ENCODE assay signal across 8 cellular contexts in genomic region chr15:28831897-28832587, GRCh38. TPM values are rescaled to one million over a fixed set of nuclear protein-coding genes. Genes with fewer than 3 reads are reported as not detected.
DNase-seq lines count a peak whose midpoint lies in the region; ATAC-seq, FAIRE-seq and TF ChIP-seq lines count a peak whose summit lies in the region.
"Not testable (repeated sequence)": the region's sequence is repeated elsewhere in the genome, so short reads cannot be mapped to it uniquely, and the experiment has no call there.

No MANE protein-coding gene starts in this region.

- not testable (repeated sequence) for H3K23ac ChIP-seq in H1 (ENCODE audit: insufficient read length)

- H3K79me2 ChIP-seq in H1 (ENCODE audit: control insufficient read depth in 1 of 2, insufficient read depth in 2 of 2, low read length in 2 of 2) = not testable (repeated sequence)

- H3K4me3 ChIP-seq in H1 (ENCODE audit: extremely low read depth in 1 of 4, insufficient read depth in 2 of 4, low read depth in 3 of 4, low read length in 4 of 4) (peak overlapping the region; percentile 23 to 52 (median 26); a peak in 6 of 8 replicates), rectal smooth muscle tissue (ENCODE audit: low read length) (peak overlapping the region; percentile 54)

- H3K9ac ChIP-seq in H1 (replicated peaks in 1 of 4; ENCODE audit: extremely low read depth in 1 of 4, low read depth in 3 of 4, low read length in 3 of 4); rectal smooth muscle tissue (ENCODE audit: low read length): not testable (repeated sequence)

- H3K36me3 ChIP-seq in H1 (ENCODE audit: control insufficient read depth in 2 of 4, insufficient read depth in 4 of 4, low read length in 3 of 4); rectal smooth muscle tissue (ENCODE audit: control insufficient read depth, insufficient read depth, low read length): not testable (repeated sequence)

- TF ChIP-seq POLR2A in H1 (IDR thresholded peaks at IDR 0.05; ENCODE audit: control extremely low read depth in 1 of 2, low read depth in 2 of 2, low read length in 2 of 2) = not testable (repeated sequence)

- not testable (repeated sequence) for H3K18ac ChIP-seq in H1 (ENCODE audit: extremely low read depth, low read length)

- POLR2A ChIA-PET in H1 (lab: Charles Lee; ENCODE audit: partially characterized antibody) = not testable (repeated sequence)

- TF ChIP-seq CTCF in H1 (IDR thresholded peaks at IDR 0.05; ENCODE audit: control extremely low read depth in 1 of 3, insufficient read depth in 1 of 3, low read depth in 1 of 3, low read length in 3 of 3) = not testable (repeated sequence)

- not testable (repeated sequence) for H2BK12ac ChIP-seq in H1 (ENCODE audit: low read depth, low read length)

- not testable (repeated sequence) for TF ChIP-seq RAD21 in H1 (IDR thresholded peaks at IDR 0.05 in 1 of 2, conservative IDR thresholded peaks at IDR 0.05 in 1 of 2; ENCODE audit: low read depth in 2 of 2, low read length in 2 of 2)

- not testable (repeated sequence) for H3K27ac ChIP-seq in H1 (ENCODE audit: low read depth, low read length); rectal smooth muscle tissue (ENCODE audit: low read depth, low read length)

- not testable (repeated sequence) for H2AFZ ChIP-seq in H1 (ENCODE audit: low read length)

- not testable (repeated sequence) for H3K79me1 ChIP-seq in H1 (ENCODE audit: low read depth, low read length)

- not testable (repeated sequence) for H2AK5ac ChIP-seq in H1 (ENCODE audit: low read depth, low read length)

- not testable (repeated sequence) for H3K27me3 ChIP-seq in H1 (replicated peaks in 1 of 4; ENCODE audit: control insufficient read depth in 3 of 4, extremely low read depth in 1 of 4, insufficient read depth in 3 of 4, low read length in 3 of 4); rectal smooth muscle tissue (ENCODE audit: control insufficient read depth, insufficient read depth, low read length)

- H4K91ac ChIP-seq in H1 (replicated peaks; ENCODE audit: insufficient read length, low read length) = not testable (repeated sequence)

- peak overlapping the region; percentile 31 to 53; a peak in 2 of 4 replicates for H3K4me2 ChIP-seq in H1 (ENCODE audit: insufficient read depth in 1 of 2, low read depth in 2 of 2, low read length in 2 of 2)

- ATAC-seq in stimulated activated naive CD8-positive, alpha-beta T cell treated with anti-CD3 and anti-CD28 coated beads, Interleukin-15, Interleukin-2, amounts not matched to agents 100 U/mL and 50 U/mL, for 24 hours = peak; percentile 93

- FAIRE-seq in H1 (lab: Jason Lieb, UNC) = not testable (repeated sequence)

- not testable (repeated sequence) for H4K20me1 ChIP-seq in H1 (replicated peaks in 1 of 2; ENCODE audit: control insufficient read depth in 1 of 2, insufficient read depth in 2 of 2, low read length in 2 of 2)

- not testable (repeated sequence) for H3K23me2 ChIP-seq in H1 (ENCODE audit: low read depth, low read length)

- not testable (repeated sequence) for H4K5ac ChIP-seq in H1 (ENCODE audit: insufficient read length, low read depth, low read length)

- H3K9me3 ChIP-seq in H1 (ENCODE audit: insufficient read depth in 2 of 2, low read depth in 1 of 2, low read length in 1 of 2) = not testable (repeated sequence)

- H2BK120ac ChIP-seq in H1 (replicated peaks; ENCODE audit: low read depth, low read length) = not testable (repeated sequence)

- H3K4me1 ChIP-seq in H1 (replicated peaks in 1 of 4; ENCODE audit: control insufficient read depth in 3 of 4, insufficient read depth in 4 of 4, low read length in 3 of 4); rectal smooth muscle tissue (ENCODE audit: control insufficient read depth, insufficient read depth, low read length): not testable (repeated sequence)

- not testable (repeated sequence) for H3K14ac ChIP-seq in H1 (ENCODE audit: insufficient read length)

- not testable (repeated sequence) for TF ChIP-seq EP300 in H1 (IDR thresholded peaks at IDR 0.05; ENCODE audit: borderline replicate concordance in 1 of 2, low read depth in 2 of 2, low read length in 2 of 2)

- not testable (repeated sequence) for H2BK5ac ChIP-seq in H1 (ENCODE audit: low read depth, low read length)

- H3K56ac ChIP-seq in H1 (replicated peaks; ENCODE audit: insufficient read length, low read depth, low read length) = not testable (repeated sequence)

- WGBS in H1 (ENCODE audit: extremely low coverage in 1 of 2, insufficient coverage in 1 of 2, insufficient read length in 1 of 2, insufficient replicate concordance in 2 of 2, low coverage in 1 of 2, low lambda C conversion rate in 2 of 2, missing lambda C conversion rate in 1 of 2), 2 experiments = 2% methylated on average over 34 of the region's 56 CpGs; no CpG with 5 or more reads in 1 of the 2 experiments

- H4K8ac ChIP-seq in H1 (ENCODE audit: extremely low read depth, insufficient read depth, low read length) = not testable (repeated sequence)

- CTCF ChIA-PET in H1 (lab: Charles Lee; ENCODE audit: partially characterized antibody) = not testable (repeated sequence)

- DNase-seq in DMS153 (lab: John Stamatoyannopoulos, UW) = peak; percentile 74
- peak; percentile 61 for DNase-seq in NCI-H1694 treated with DMSO at 0.1 percent for 48 hours (lab: John Stamatoyannopoulos, UW)
- DNase-seq in T-helper 2 cell = peak; percentile 24 to 60 (median 53)
- peak; percentile 86 for DNase-seq in activated effector memory CD4-positive, alpha-beta T cell treated with anti-CD3 and anti-CD28 coated beads, Interleukin-2, amount 50 U/mL, for 16 hours
- DNase-seq in H1 (ENCODE audit: low read depth in 1 of 2, low spot score in 2 of 2) = peak; percentile 49 to 88
- peak; percentile 87 for DNase-seq in inferior parietal cortex (ENCODE audit: extremely low spot score)
- DNase-seq in stimulated activated naive CD8-positive, alpha-beta T cell treated with anti-CD3 and anti-CD28 coated beads, Interleukin-15, Interleukin-2, amounts not matched to agents 100 U/mL and 50 U/mL, for 24 hours = peak; percentile 75

- not testable (repeated sequence) for H3K4ac ChIP-seq in H1 (replicated peaks; ENCODE audit: insufficient read length, low read depth, low read length)

- H2BK20ac ChIP-seq in H1 (ENCODE audit: low read length) = not testable (repeated sequence)

- not testable (repeated sequence) for H2BK15ac ChIP-seq in H1 (ENCODE audit: low read length)

TF ChIP-seq in H1, 55 proteins besides CTCF, POLR2A, EP300 and RAD21:
- TF ChIP-seq HDAC2 (IDR thresholded peaks at IDR 0.05; ENCODE audit: borderline replicate concordance in 1 of 2, low read depth in 2 of 2, low read length in 2 of 2) (peak in 1 of 2 experiments; percentile 60; a peak in 1 of 4 replicates), SP1 (IDR thresholded peaks at IDR 0.05; ENCODE audit: low read depth, low read length) (peak; percentile 67; the same call in 1 of the 2 replicates), KDM4A (IDR thresholded peaks at IDR 0.05; ENCODE audit: low read depth, low read length, severe bottlenecking) (peak; percentile 45), CHD2 (IDR thresholded peaks at IDR 0.05; ENCODE audit: low read length) (0 out of 2 replicates have a peak, but pooled peaks have one; percentile 28), E2F6 (IDR thresholded peaks at IDR 0.05) (peak; percentile 97)
- TF ChIP-seq, protein P1, sequence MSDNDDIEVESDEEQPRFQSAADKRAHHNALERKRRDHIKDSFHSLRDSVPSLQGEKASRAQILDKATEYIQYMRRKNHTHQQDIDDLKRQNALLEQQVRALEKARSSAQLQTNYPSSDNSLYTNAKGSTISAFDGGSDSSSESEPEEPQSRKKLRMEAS (IDR thresholded peaks at IDR 0.05) = peak; percentile 86

RNA-seq across cellular contexts. Expression of gene GOLGA6L7, which starts 16.4 kb away (rescaled TPM):
- total RNA-seq in H1 (2021; fragmentation: NEBNext Ultra II Directional; extraction: Animal tissue kit (Norgen Biotek cat#: 25700)) = not detected in 2 replicates
- not detected in 2 replicates for polyA plus RNA-seq in H1 (2011; rRNA removed)
- not detected for polyA plus RNA-seq in H1 (2011; cell fraction: cytosol; rRNA removed)
- polyA plus RNA-seq in H1 (2011; cell fraction: nucleus; rRNA removed) = not detected
- polyA plus RNA-seq in H1 (2012, experiment 1 of 2) = 0.17 to 0.22 TPM in 2 of 4 replicates, not detected in the others
- polyA plus RNA-seq in H1 (2012, experiment 2 of 2) = not detected
- polyA plus RNA-seq in H1 (2013, experiment 1 of 2) = not detected
- not detected for polyA plus RNA-seq in H1 (2013, experiment 2 of 2)
- not detected in 2 replicates for polyA minus RNA-seq in H1 (2011; rRNA and poly(A)+ RNA removed)
- polyA minus RNA-seq in H1 (2011; cell fraction: cytosol; rRNA and poly(A)+ RNA removed) = not detected
- polyA minus RNA-seq in H1 (2011; cell fraction: nucleus; rRNA and poly(A)+ RNA removed) = not detected

RNA-seq across cellular contexts. Expression of gene APBA2, which starts 53.7 kb away (rescaled TPM):
- total RNA-seq in H1 (2021; fragmentation: NEBNext Ultra II Directional; extraction: Animal tissue kit (Norgen Biotek cat#: 25700)) = 13.9 and 15.5 TPM in 2 replicates
- polyA plus RNA-seq in H1 (2011; rRNA removed) = 19.0 and 20.4 TPM in 2 replicates
- 19.3 TPM for polyA plus RNA-seq in H1 (2011; cell fraction: cytosol; rRNA removed)
- 38.3 TPM for polyA plus RNA-seq in H1 (2011; cell fraction: nucleus; rRNA removed)
- polyA plus RNA-seq in H1 (2012, experiment 1 of 2) = 9.5 to 16.7 TPM (median 14.7 TPM) in 4 replicates
- 9.8 TPM for polyA plus RNA-seq in H1 (2012, experiment 2 of 2)
- polyA plus RNA-seq in H1 (2013, experiment 1 of 2) = 8.2 TPM
- polyA plus RNA-seq in H1 (2013, experiment 2 of 2) = 8.5 TPM
- 16.0 and 21.3 TPM in 2 replicates for polyA minus RNA-seq in H1 (2011; rRNA and poly(A)+ RNA removed)
- 10.5 TPM for polyA minus RNA-seq in H1 (2011; cell fraction: cytosol; rRNA and poly(A)+ RNA removed)
- polyA minus RNA-seq in H1 (2011; cell fraction: nucleus; rRNA and poly(A)+ RNA removed) = 14.0 TPM
